15 cellular contexts compared by ENCODE assay signal in the genomic region with DNA sequence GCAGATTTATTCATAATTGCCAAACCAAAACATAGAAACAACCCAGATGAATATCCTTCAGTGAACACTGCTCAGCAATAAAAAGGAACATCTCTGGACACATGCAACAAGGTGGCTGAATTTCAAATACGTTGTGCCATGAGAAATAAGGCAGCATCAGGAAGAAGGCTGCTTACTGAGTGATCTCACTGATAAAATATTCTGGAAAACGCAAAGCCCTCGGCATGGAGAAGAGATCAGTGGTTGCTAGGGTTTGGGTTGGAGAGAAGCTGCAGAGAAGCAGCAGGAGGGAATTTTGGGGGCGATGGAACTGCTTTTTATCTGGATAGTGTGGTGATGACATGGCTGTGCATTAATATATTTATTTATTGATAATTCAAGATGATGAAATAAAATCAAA. TPM values are rescaled to one million over a fixed set of nuclear protein-coding genes. Genes with fewer than 3 reads are reported as not detected.
"Had no signal": no experiment of that assay in that cellular context is flagged by ENCODE, and none has a peak within 500 bp of the region (broad histone marks: within the 10 kb centered on the region; RNA-seq: fewer than 3 reads in every experiment).

No MANE protein-coding gene starts in this region.

- H3K36me3 ChIP-seq: gastroesophageal sphincter, left ventricle myocardium inferior, neutrophil had no signal

- DNase-seq: activated CD4-positive, alpha-beta T cell treated with anti-CD3 and anti-CD28 coated beads, Interleukin-2, amount 50 U/mL, for 1 hour; activated CD4-positive, CD25-positive, alpha-beta regulatory T cell; activated CD8-positive, alpha-beta memory T cell treated with anti-CD3 and anti-CD28 coated beads for 24 hours; activated naive CD4-positive, alpha-beta T cell; activated naive CD8-positive, alpha-beta T cell treated with anti-CD3 and anti-CD28 coated beads, Interleukin-2, amount 10 ng/mL, durations not matched to agents 7 days and 5 days; dermis blood vessel endothelial cell; left ventricle myocardium inferior; mesendoderm; natural killer cell; stimulated activated CD4-positive, alpha-beta T cell treated with anti-CD3 and anti-CD28 coated beads, Interleukin-12 subunit alpha, Interleukin-12 subunit beta, amount 100 ng/mL, for 4 hours; stimulated activated CD4-positive, alpha-beta T cell treated with anti-CD3 and anti-CD28 coated beads, Interleukin-2, amount 100 ng/mL, for 24 hours had no signal

- H3K27ac Mint-ChIP-seq: activated naive CD8-positive, alpha-beta T cell treated with anti-CD3 and anti-CD28 coated beads, Interleukin-2, amount 10 ng/mL, durations not matched to agents 7 days and 5 days; natural killer cell; stimulated activated effector memory CD8-positive, alpha-beta T cell treated with anti-CD3 and anti-CD28 coated beads, Interleukin-12 subunit alpha, Interleukin-12 subunit beta, amount 100 ng/mL, for 72 hours had no signal

- H3K4me3 Mint-ChIP-seq: activated naive CD8-positive, alpha-beta T cell treated with anti-CD3 and anti-CD28 coated beads, Interleukin-2, amount 10 ng/mL, durations not matched to agents 7 days and 5 days; natural killer cell; stimulated activated effector memory CD8-positive, alpha-beta T cell treated with anti-CD3 and anti-CD28 coated beads, Interleukin-12 subunit alpha, Interleukin-12 subunit beta, amount 100 ng/mL, for 72 hours had no signal

- H3K9me3 Mint-ChIP-seq: activated naive CD8-positive, alpha-beta T cell treated with anti-CD3 and anti-CD28 coated beads, Interleukin-2, amount 10 ng/mL, durations not matched to agents 7 days and 5 days; natural killer cell; stimulated activated effector memory CD8-positive, alpha-beta T cell treated with anti-CD3 and anti-CD28 coated beads, Interleukin-12 subunit alpha, Interleukin-12 subunit beta, amount 100 ng/mL, for 72 hours had no signal

- H3K4me3 ChIP-seq: gastroesophageal sphincter, left ventricle myocardium inferior had no signal

- H3K4me1 Mint-ChIP-seq: activated naive CD8-positive, alpha-beta T cell treated with anti-CD3 and anti-CD28 coated beads, Interleukin-2, amount 10 ng/mL, durations not matched to agents 7 days and 5 days; natural killer cell; stimulated activated effector memory CD8-positive, alpha-beta T cell treated with anti-CD3 and anti-CD28 coated beads, Interleukin-12 subunit alpha, Interleukin-12 subunit beta, amount 100 ng/mL, for 72 hours had no signal

- H3K36me3 Mint-ChIP-seq: activated naive CD8-positive, alpha-beta T cell treated with anti-CD3 and anti-CD28 coated beads, Interleukin-2, amount 10 ng/mL, durations not matched to agents 7 days and 5 days; natural killer cell; stimulated activated effector memory CD8-positive, alpha-beta T cell treated with anti-CD3 and anti-CD28 coated beads, Interleukin-12 subunit alpha, Interleukin-12 subunit beta, amount 100 ng/mL, for 72 hours had no signal

- ATAC-seq: gastroesophageal sphincter; natural killer cell; stimulated activated effector memory CD8-positive, alpha-beta T cell treated with anti-CD3 and anti-CD28 coated beads, Interleukin-12 subunit alpha, Interleukin-12 subunit beta, amount 100 ng/mL, for 72 hours had no signal

- H3K9me3 ChIP-seq: neutrophil had no signal

- H3K27ac ChIP-seq: epithelial cell of prostate, gastroesophageal sphincter, left ventricle myocardium inferior, neutrophil had no signal

- H3K4me1 ChIP-seq: gastroesophageal sphincter, left ventricle myocardium inferior had no signal

RNA-seq across cellular contexts. Expression of gene SHANK2, which starts 11.0 kb away (rescaled TPM):
- total RNA-seq: activated naive CD8-positive, alpha-beta T cell treated with anti-CD3 and anti-CD28 coated beads, Interleukin-2, amount 10 ng/mL, durations not matched to agents 7 days and 5 days had no signal
